In the genomic region with DNA sequence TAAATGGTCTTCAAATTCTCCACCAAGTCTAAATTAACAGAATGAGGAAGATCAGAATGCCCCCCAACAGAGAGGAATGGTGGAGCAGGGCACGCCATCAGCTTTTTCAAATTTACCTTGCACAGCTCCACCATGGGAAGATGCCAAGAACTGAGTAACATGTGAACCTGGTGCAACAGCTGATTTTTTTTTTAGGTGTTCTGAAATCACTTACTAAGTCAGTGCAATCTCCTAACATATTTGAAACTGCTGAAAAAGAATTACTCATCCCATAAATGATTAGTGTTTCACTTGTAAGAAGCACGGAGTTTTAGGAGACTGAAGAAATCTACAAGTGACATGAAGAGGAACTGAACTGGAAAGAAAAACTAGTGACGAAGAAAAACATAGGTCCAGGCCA, we compare ENCODE assay signal across 1 cellular context.
TF ChIP-seq lines count a peak whose summit lies in the region.

No MANE protein-coding gene starts in this region.

TF ChIP-seq in SK-N-SH treated with all-trans-retinoic acid at 6 μM for 48 hours, 23 proteins besides CTCF, POLR2A, EP300 and RAD21 (continued from another document):
- TF ChIP-seq, protein P1, sequence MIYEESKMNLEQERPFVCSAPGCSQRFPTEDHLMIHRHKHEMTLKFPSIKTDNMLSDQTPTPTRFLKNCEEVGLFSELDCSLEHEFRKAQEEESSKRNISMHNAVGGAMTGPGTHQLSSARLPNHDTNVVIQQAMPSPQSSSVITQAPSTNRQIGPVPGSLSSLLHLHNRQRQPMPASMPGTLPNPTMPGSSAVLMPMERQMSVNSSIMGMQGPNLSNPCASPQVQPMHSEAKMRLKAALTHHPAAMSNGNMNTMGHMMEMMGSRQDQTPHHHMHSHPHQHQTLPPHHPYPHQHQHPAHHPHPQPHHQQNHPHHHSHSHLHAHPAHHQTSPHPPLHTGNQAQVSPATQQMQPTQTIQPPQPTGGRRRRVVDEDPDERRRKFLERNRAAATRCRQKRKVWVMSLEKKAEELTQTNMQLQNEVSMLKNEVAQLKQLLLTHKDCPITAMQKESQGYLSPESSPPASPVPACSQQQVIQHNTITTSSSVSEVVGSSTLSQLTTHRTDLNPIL (CRISPR knock-in tag; IDR thresholded peaks at IDR 0.05; ENCODE audit: low read depth): no peak
- TF ChIP-seq, protein P2, sequence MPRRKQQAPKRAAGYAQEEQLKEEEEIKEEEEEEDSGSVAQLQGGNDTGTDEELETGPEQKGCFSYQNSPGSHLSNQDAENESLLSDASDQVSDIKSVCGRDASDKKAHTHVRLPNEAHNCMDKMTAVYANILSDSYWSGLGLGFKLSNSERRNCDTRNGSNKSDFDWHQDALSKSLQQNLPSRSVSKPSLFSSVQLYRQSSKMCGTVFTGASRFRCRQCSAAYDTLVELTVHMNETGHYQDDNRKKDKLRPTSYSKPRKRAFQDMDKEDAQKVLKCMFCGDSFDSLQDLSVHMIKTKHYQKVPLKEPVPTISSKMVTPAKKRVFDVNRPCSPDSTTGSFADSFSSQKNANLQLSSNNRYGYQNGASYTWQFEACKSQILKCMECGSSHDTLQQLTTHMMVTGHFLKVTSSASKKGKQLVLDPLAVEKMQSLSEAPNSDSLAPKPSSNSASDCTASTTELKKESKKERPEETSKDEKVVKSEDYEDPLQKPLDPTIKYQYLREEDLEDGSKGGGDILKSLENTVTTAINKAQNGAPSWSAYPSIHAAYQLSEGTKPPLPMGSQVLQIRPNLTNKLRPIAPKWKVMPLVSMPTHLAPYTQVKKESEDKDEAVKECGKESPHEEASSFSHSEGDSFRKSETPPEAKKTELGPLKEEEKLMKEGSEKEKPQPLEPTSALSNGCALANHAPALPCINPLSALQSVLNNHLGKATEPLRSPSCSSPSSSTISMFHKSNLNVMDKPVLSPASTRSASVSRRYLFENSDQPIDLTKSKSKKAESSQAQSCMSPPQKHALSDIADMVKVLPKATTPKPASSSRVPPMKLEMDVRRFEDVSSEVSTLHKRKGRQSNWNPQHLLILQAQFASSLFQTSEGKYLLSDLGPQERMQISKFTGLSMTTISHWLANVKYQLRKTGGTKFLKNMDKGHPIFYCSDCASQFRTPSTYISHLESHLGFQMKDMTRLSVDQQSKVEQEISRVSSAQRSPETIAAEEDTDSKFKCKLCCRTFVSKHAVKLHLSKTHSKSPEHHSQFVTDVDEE (CRISPR knock-in tag; IDR thresholded peaks at IDR 0.05): no peak
- TF ChIP-seq ZC3H10 (CRISPR knock-in tag; IDR thresholded peaks at IDR 0.05) (no peak), CSDC2 (CRISPR knock-in tag; IDR thresholded peaks at IDR 0.05) (no peak), BACH2 (CRISPR knock-in tag; IDR thresholded peaks at IDR 0.05; ENCODE audit: borderline replicate concordance) (no peak), ZFP30 (CRISPR knock-in tag; IDR thresholded peaks at IDR 0.05) (no peak), OSR1 (CRISPR knock-in tag; IDR thresholded peaks at IDR 0.05) (no peak)
